Comparison of ENCODE assay signal across 11 cellular contexts in genomic region chr1:29256979-29257804, GRCh38. TPM values are rescaled to one million over a fixed set of nuclear protein-coding genes. Genes with fewer than 3 reads are reported as not detected.
DNase-seq lines count a peak whose midpoint lies in the region; ATAC-seq and TF ChIP-seq lines count a peak whose summit lies in the region.
"Had no signal": no experiment of that assay in that cellular context is flagged by ENCODE, and none has a peak within 500 bp of the region (broad histone marks: within the 10 kb centered on the region; RNA-seq: fewer than 3 reads in every experiment).

No MANE protein-coding gene starts in this region.

- no peaks in the 10 kb centered on the region for H3K36me3 Mint-ChIP-seq in osteocyte (ENCODE audit: unreplicated experiment)
- no peaks in the 10 kb centered on the region for H3K36me3 Mint-ChIP-seq in CD8-positive, alpha-beta memory T cell

- H3K27me3 ChIP-seq in AG04450 (ENCODE audit: control insufficient read depth, insufficient read depth, low read length) = no peaks in the 10 kb centered on the region
- peaks cover 13% of the 10 kb centered on the region for H3K27me3 ChIP-seq in HUES48 (ENCODE audit: control insufficient read depth, insufficient read depth, low read length)
- H3K27me3 ChIP-seq in SJCRH30 = no peaks in the 10 kb centered on the region
- H3K27me3 ChIP-seq in CD8-positive, alpha-beta memory T cell (ENCODE audit: insufficient read depth, low read length, poor library complexity, severe bottlenecking) = peaks cover 11% of the 10 kb centered on the region

- H3K9me3 ChIP-seq in AG04450 (ENCODE audit: control insufficient read depth, insufficient read depth, low read length) = no peaks in the 10 kb centered on the region; the same call in 1 of the 2 replicates
- no peaks in the 10 kb centered on the region for H3K9me3 ChIP-seq in HUES48 (ENCODE audit: control insufficient read depth, insufficient read depth, low read length)
- H3K9me3 ChIP-seq in SJCRH30 (replicated peaks) = no peaks in the 10 kb centered on the region; the same call in 1 of the 2 replicates
- H3K9me3 ChIP-seq in CD8-positive, alpha-beta memory T cell (ENCODE audit: low read length) = no peaks in the 10 kb centered on the region
- H3K9me3 ChIP-seq: left ventricle myocardium inferior, stomach had no signal

- H3K27ac ChIP-seq in AG04450 (ENCODE audit: low read depth, low read length) (peak overlapping the region; percentile 31), HUES48 (ENCODE audit: low read depth, low read length) (peak overlapping the region; percentile 72), SJCRH30 (peak overlapping the region; percentile 67)
- H3K27ac ChIP-seq in CD8-positive, alpha-beta memory T cell (ENCODE audit: low read depth, low read length) = no peak overlapping the region
- H3K27ac ChIP-seq: left ventricle myocardium inferior, stomach had no signal

- peaks cover 23% of the 10 kb centered on the region for H3K4me1 Mint-ChIP-seq in osteocyte (ENCODE audit: unreplicated experiment)
- H3K4me1 Mint-ChIP-seq in CD8-positive, alpha-beta memory T cell = peaks cover 2 to 15% (median 5%) of the 10 kb centered on the region in 3 donors

- CTCF ChIA-PET in AG04450 (lab: Charles Lee) = interaction anchor here (0.6 to 1.3 kb wide), 6 partner anchors 11 to 446 kb away, joined by 3 to 4 read pairs (median 3); no protein-coding TSS in a partner anchor
- CTCF ChIA-PET in CD8-positive, alpha-beta memory T cell (lab: Charles Lee) = no interaction called here

- H3K4me3 ChIP-seq in AG04450 (ENCODE audit: low read depth, low read length) = no peak overlapping the region
- H3K4me3 ChIP-seq in HUES48 (ENCODE audit: low read depth, low read length) = peak overlapping the region; percentile 6; the same call in 1 of the 2 replicates
- peak overlapping the region; percentile 30 for H3K4me3 ChIP-seq in SJCRH30
- no peak overlapping the region for H3K4me3 ChIP-seq in CD8-positive, alpha-beta memory T cell (ENCODE audit: low read length)
- H3K4me3 ChIP-seq: left ventricle myocardium inferior, stomach had no signal

- H3K36me3 ChIP-seq in HUES48 (ENCODE audit: control insufficient read depth, insufficient read depth, low read length) (no peaks in the 10 kb centered on the region), SJCRH30 (no peaks in the 10 kb centered on the region)
- no peaks in the 10 kb centered on the region for H3K36me3 ChIP-seq in CD8-positive, alpha-beta memory T cell (ENCODE audit: insufficient read depth, low read length)
- H3K36me3 ChIP-seq: left ventricle myocardium inferior had no signal

- no peak overlapping the region for H3K27ac Mint-ChIP-seq in osteocyte (ENCODE audit: unreplicated experiment)
- no peak overlapping the region for H3K27ac Mint-ChIP-seq in CD8-positive, alpha-beta memory T cell

- peaks cover 29% of the 10 kb centered on the region for H3K4me1 ChIP-seq in HUES48 (ENCODE audit: control insufficient read depth, insufficient read depth, low read length)
- H3K4me1 ChIP-seq in SJCRH30 = peaks cover 28% of the 10 kb centered on the region
- no peaks in the 10 kb centered on the region for H3K4me1 ChIP-seq in CD8-positive, alpha-beta memory T cell (ENCODE audit: insufficient read depth, low read length)

- no peaks in the 10 kb centered on the region for H3K9me3 Mint-ChIP-seq in osteocyte (ENCODE audit: unreplicated experiment)
- no peaks in the 10 kb centered on the region for H3K9me3 Mint-ChIP-seq in CD8-positive, alpha-beta memory T cell

- H3K4me3 Mint-ChIP-seq in osteocyte (ENCODE audit: unreplicated experiment) = no peak overlapping the region
- peak overlapping the region in 3 of 7 donors; percentile 20 to 63 (median 29) for H3K4me3 Mint-ChIP-seq in CD8-positive, alpha-beta memory T cell

- H3K27me3 Mint-ChIP-seq in osteocyte (ENCODE audit: unreplicated experiment) = peaks cover 4% of the 10 kb centered on the region
- H3K27me3 Mint-ChIP-seq in CD8-positive, alpha-beta memory T cell = peaks cover 26 to 44% of the 10 kb centered on the region in 2 donors

- no peak for DNase-seq in AG04450 (ENCODE audit: low read depth, low spot score)
- DNase-seq in SJCRH30 = peak; percentile 91 to 92
- DNase-seq in iris pigment epithelial cell (ENCODE audit: low read depth) = peak; percentile 26
- DNase-seq in HuH-7.5 (ENCODE audit: low spot score) = no peak
- DNase-seq in osteocyte (ENCODE audit: extremely low spot score, unreplicated experiment) = no peak
- DNase-seq in CD8-positive, alpha-beta memory T cell = no peak
- DNase-seq: left ventricle myocardium inferior, small intestine, stomach had no signal

- H3K9ac ChIP-seq in HUES48 (ENCODE audit: low read depth, low read length) = no peak overlapping the region

- TF ChIP-seq CTCF in AG04450 (IDR thresholded peaks at IDR 0.05; ENCODE audit: low read depth, low read length) = no peak
- TF ChIP-seq CTCF in osteocyte (IDR thresholded peaks at IDR 0.05) = no peak

- no peak for ATAC-seq in HG03442 (IDR thresholded peaks at IDR 0.05; ENCODE audit: unreplicated experiment)

- POLR2A ChIA-PET in AG04450 (lab: Yijun Ruan, JAX) = no interaction called here
- POLR2A ChIA-PET in CD8-positive, alpha-beta memory T cell (lab: Charles Lee) = no interaction called here

RNA-seq across cellular contexts. Expression of gene PTPRU, which starts 20.9 kb away (rescaled TPM):
- polyA plus RNA-seq in AG04450 (2011; rRNA removed) = 7.8 and 9.7 TPM in 2 replicates
- polyA minus RNA-seq in AG04450 (2011; rRNA and poly(A)+ RNA removed) = 18.5 and 23.1 TPM in 2 replicates
- total RNA-seq in SJCRH30 (2014; rRNA removed; shearing (Covaris generic)) = 12.3 and 16.3 TPM in 2 replicates
- 3.5 and 4.8 TPM in 2 replicates for total RNA-seq in osteocyte
- under 1 TPM; 0.13 to 0.51 TPM for total RNA-seq in CD8-positive, alpha-beta memory T cell
- 0.62 TPM for polyA plus RNA-seq in CD8-positive, alpha-beta memory T cell

RNA-seq across cellular contexts. Expression of gene MECR, which starts 26.5 kb away (rescaled TPM):
- polyA plus RNA-seq in AG04450 (2011; rRNA removed) = 18.2 and 23.4 TPM in 2 replicates
- polyA minus RNA-seq in AG04450 (2011; rRNA and poly(A)+ RNA removed) = 27.4 and 35.4 TPM in 2 replicates
- 18.9 and 25.4 TPM in 2 replicates for total RNA-seq in SJCRH30 (2014; rRNA removed; shearing (Covaris generic))
- total RNA-seq in osteocyte = 20.5 and 22.5 TPM in 2 replicates
- total RNA-seq in CD8-positive, alpha-beta memory T cell = 10 to 100 TPM; 33.8 to 41.1 TPM
- polyA plus RNA-seq in CD8-positive, alpha-beta memory T cell = 14.5 TPM

Comparison
In these comparisons a context has a peak if more than half of its experiments do, and no peak if none do; other contexts are left out.
1. DNase-seq: peak in SJCRH30 (2 of 2) and iris pigment epithelial cell (single experiment); none in AG04450 (single experiment), HuH-7.5 (single experiment), osteocyte (single experiment) and CD8-positive, alpha-beta memory T cell (0 of 5).
2. H3K4me3 ChIP-seq: peak in HUES48 (single experiment) and SJCRH30 (single experiment); none in AG04450 (single experiment) and CD8-positive, alpha-beta memory T cell (single experiment).